ENCODE assay signal across 20 cellular contexts in the genomic region with DNA sequence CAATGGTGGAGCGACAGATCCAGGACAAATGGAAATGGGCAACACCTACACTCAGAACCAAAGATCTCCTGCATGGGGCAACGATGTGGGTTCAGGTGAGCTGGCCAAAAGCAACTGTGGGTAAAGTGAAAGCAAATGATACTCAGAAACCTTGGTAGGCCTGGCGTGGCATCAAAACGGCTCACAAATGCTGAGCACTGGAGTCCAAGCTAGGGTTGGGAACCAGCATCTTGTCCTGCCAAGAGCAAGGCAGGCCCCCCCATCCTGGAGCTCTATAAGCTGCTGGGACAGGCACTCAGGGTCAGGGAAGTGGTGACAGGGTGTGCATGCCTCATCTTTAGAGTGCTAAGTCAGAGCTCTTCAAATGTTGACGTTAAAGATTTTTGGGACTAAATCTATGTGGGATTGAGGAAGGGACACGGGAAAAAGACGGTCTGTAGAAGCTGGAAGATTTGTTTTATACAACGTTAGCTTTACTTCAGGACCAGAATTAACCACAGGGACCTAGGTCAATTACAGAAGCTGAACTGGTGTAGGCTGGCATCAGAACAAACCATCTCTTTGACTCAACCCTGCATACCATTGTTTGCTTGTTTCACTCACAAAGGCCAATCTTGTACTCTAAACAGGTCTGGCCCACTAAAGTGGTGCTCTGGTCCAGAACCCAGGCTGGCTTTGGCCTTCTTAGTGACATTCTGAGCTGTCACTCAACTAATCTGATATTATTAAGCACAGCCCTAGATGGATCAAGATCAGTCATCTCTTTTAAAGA. TPM values are rescaled to one million over a fixed set of nuclear protein-coding genes. Genes with fewer than 3 reads are reported as not detected.
DNase-seq lines count a peak whose midpoint lies in the region; ATAC-seq and TF ChIP-seq lines count a peak whose summit lies in the region.
"Had no signal": no experiment of that assay in that cellular context is flagged by ENCODE, and none has a peak within 500 bp of the region (broad histone marks: within the 10 kb centered on the region; RNA-seq: fewer than 3 reads in every experiment).

No MANE protein-coding gene starts in this region.

- H3K9me3 ChIP-seq in tibial artery: no peaks in the 10 kb centered on the region

- no peaks in the 10 kb centered on the region for H3K27me3 ChIP-seq in tibial artery
- H3K27me3 ChIP-seq: BLaER1 treated with 17β-estradiol and CSF1 and Interleukin-3, amounts not matched to agents 10 nM and 100 nM; brain microvascular endothelial cell had no signal

- H3K9me3 Mint-ChIP-seq in activated CD8-positive, alpha-beta T cell treated with anti-CD3 and anti-CD28 coated beads for 36 hours: peaks cover 3% of the 10 kb centered on the region
- H3K9me3 Mint-ChIP-seq in activated CD8-positive, alpha-beta T cell treated with anti-CD3 and anti-CD28 coated beads, Interleukin-2, amount 10 ng/mL, durations not matched to agents 7 days and 5 days (ENCODE audit: insufficient read depth): no peaks in the 10 kb centered on the region
- no peaks in the 10 kb centered on the region for H3K9me3 Mint-ChIP-seq in stimulated activated effector memory CD8-positive, alpha-beta T cell treated with anti-CD3 and anti-CD28 coated beads, Interleukin-12 subunit alpha, Interleukin-12 subunit beta, amount 100 ng/mL, for 72 hours
- H3K9me3 Mint-ChIP-seq: T-helper 2 cell treated with Interferon-gamma antibody and Interleukin-4, amounts not matched to agents 5 μg/mL and 100 μg/mL, for 36 hours had no signal

- POLR2A ChIA-PET in activated CD8-positive, alpha-beta T cell treated with anti-CD3 and anti-CD28 coated beads for 36 hours (lab: Charles Lee): interaction anchor here (0.6 to 3.1 kb wide), 4 partner anchors 8 to 18 kb away, joined by 3 to 23 read pairs (median 4); a partner anchor contains a TSS
- POLR2A ChIA-PET in activated CD8-positive, alpha-beta T cell treated with anti-CD3 and anti-CD28 coated beads, Interleukin-2, amount 10 ng/mL, durations not matched to agents 7 days and 5 days (lab: Charles Lee): interaction anchor here (1.2 to 2.2 kb wide), 2 partner anchors 11 to 18 kb away, joined by 6 to 11 read pairs; a partner anchor contains a TSS

- H3K4me3 Mint-ChIP-seq in activated CD8-positive, alpha-beta T cell treated with anti-CD3 and anti-CD28 coated beads for 36 hours: peak overlapping the region; percentile 3
- no peak overlapping the region for H3K4me3 Mint-ChIP-seq in activated CD8-positive, alpha-beta T cell treated with anti-CD3 and anti-CD28 coated beads, Interleukin-2, amount 10 ng/mL, durations not matched to agents 7 days and 5 days
- H3K4me3 Mint-ChIP-seq in stimulated activated effector memory CD8-positive, alpha-beta T cell treated with anti-CD3 and anti-CD28 coated beads, Interleukin-12 subunit alpha, Interleukin-12 subunit beta, amount 100 ng/mL, for 72 hours: peak overlapping the region; percentile 56
- H3K4me3 Mint-ChIP-seq: dendritic cell treated with granulocyte-macrophage colony-stimulating factor and Interleukin-4, amounts not matched to agents 40 ng/mL and 50 ng/mL, for 4 days; stimulated activated naive B cell treated with anti-CD40 and anti-IgM and Interleukin-4, amounts not matched to agents 10 μg/mL and 1 μg/mL and 100 μg/mL, for 72 hours; T-helper 2 cell treated with Interferon-gamma antibody and Interleukin-4, amounts not matched to agents 5 μg/mL and 100 μg/mL, for 36 hours had no signal

- H3K4me1 ChIP-seq in tibial artery: no peaks in the 10 kb centered on the region
- H3K4me1 ChIP-seq: foreskin keratinocyte had no signal

- H3K36me3 Mint-ChIP-seq in activated CD8-positive, alpha-beta T cell treated with anti-CD3 and anti-CD28 coated beads for 36 hours (ENCODE audit: low read depth): peaks cover 18% of the 10 kb centered on the region
- H3K36me3 Mint-ChIP-seq in activated CD8-positive, alpha-beta T cell treated with anti-CD3 and anti-CD28 coated beads, Interleukin-2, amount 10 ng/mL, durations not matched to agents 7 days and 5 days (ENCODE audit: low read depth): peaks cover 30% of the 10 kb centered on the region
- no peaks in the 10 kb centered on the region for H3K36me3 Mint-ChIP-seq in stimulated activated effector memory CD8-positive, alpha-beta T cell treated with anti-CD3 and anti-CD28 coated beads, Interleukin-12 subunit alpha, Interleukin-12 subunit beta, amount 100 ng/mL, for 72 hours

- no peak overlapping the region for H3K4me3 ChIP-seq in tibial artery
- H3K4me3 ChIP-seq: BLaER1 treated with 17β-estradiol and CSF1 and Interleukin-3, amounts not matched to agents 10 nM and 100 nM had no signal

- no peak for TF ChIP-seq CTCF in activated CD8-positive, alpha-beta T cell treated with anti-CD3 and anti-CD28 coated beads for 36 hours (IDR thresholded peaks at IDR 0.05)
- TF ChIP-seq CTCF in tibial artery (IDR thresholded peaks at IDR 0.05): no peak

- CTCF ChIA-PET in activated CD8-positive, alpha-beta T cell treated with anti-CD3 and anti-CD28 coated beads for 36 hours (lab: Charles Lee): interaction anchor here (0.8 to 3.5 kb wide), 7 partner anchors 10 to 172 kb away, joined by 3 to 27 read pairs (median 3); a partner anchor contains a TSS
- CTCF ChIA-PET in activated CD8-positive, alpha-beta T cell treated with anti-CD3 and anti-CD28 coated beads, Interleukin-2, amount 10 ng/mL, durations not matched to agents 7 days and 5 days (lab: Charles Lee): interaction anchor here (0.8 to 2.7 kb wide), 4 partner anchors 11 to 122 kb away, joined by 3 to 12 read pairs (median 5); a partner anchor contains a TSS

- no peak overlapping the region for H3K27ac ChIP-seq in tibial artery
- H3K27ac ChIP-seq: BLaER1 treated with 17β-estradiol and CSF1 and Interleukin-3, amounts not matched to agents 10 nM and 100 nM; brain microvascular endothelial cell; foreskin keratinocyte had no signal

- peak overlapping the region; percentile 31 for H3K27ac Mint-ChIP-seq in activated CD8-positive, alpha-beta T cell treated with anti-CD3 and anti-CD28 coated beads for 36 hours
- no peak overlapping the region for H3K27ac Mint-ChIP-seq in activated CD8-positive, alpha-beta T cell treated with anti-CD3 and anti-CD28 coated beads, Interleukin-2, amount 10 ng/mL, durations not matched to agents 7 days and 5 days
- peak overlapping the region; percentile 73 for H3K27ac Mint-ChIP-seq in stimulated activated effector memory CD8-positive, alpha-beta T cell treated with anti-CD3 and anti-CD28 coated beads, Interleukin-12 subunit alpha, Interleukin-12 subunit beta, amount 100 ng/mL, for 72 hours
- H3K27ac Mint-ChIP-seq: dendritic cell treated with granulocyte-macrophage colony-stimulating factor and Interleukin-4, amounts not matched to agents 40 ng/mL and 50 ng/mL, for 4 days; stimulated activated naive B cell treated with anti-CD40 and anti-IgM and Interleukin-4, amounts not matched to agents 10 μg/mL and 1 μg/mL and 100 μg/mL, for 72 hours; T-helper 2 cell treated with Interferon-gamma antibody and Interleukin-4, amounts not matched to agents 5 μg/mL and 100 μg/mL, for 36 hours had no signal

- intact Hi-C loops in activated CD8-positive, alpha-beta T cell treated with anti-CD3 and anti-CD28 coated beads for 36 hours (cut with micrococcal nuclease): no loop called here
- intact Hi-C loops in left ventricle myocardium superior (cut with micrococcal nuclease): no loop called here
- intact Hi-C loops in tibial artery (cut with DNase I; ENCODE audit: low total_unique reads): no loop called here

- H3K4me1 Mint-ChIP-seq in activated CD8-positive, alpha-beta T cell treated with anti-CD3 and anti-CD28 coated beads for 36 hours (ENCODE audit: low read depth): peaks cover 83% of the 10 kb centered on the region
- H3K4me1 Mint-ChIP-seq in activated CD8-positive, alpha-beta T cell treated with anti-CD3 and anti-CD28 coated beads, Interleukin-2, amount 10 ng/mL, durations not matched to agents 7 days and 5 days (ENCODE audit: low read depth): peaks cover 50% of the 10 kb centered on the region
- H3K4me1 Mint-ChIP-seq in stimulated activated effector memory CD8-positive, alpha-beta T cell treated with anti-CD3 and anti-CD28 coated beads, Interleukin-12 subunit alpha, Interleukin-12 subunit beta, amount 100 ng/mL, for 72 hours: peaks cover 59% of the 10 kb centered on the region

- H3K36me3 ChIP-seq in tibial artery: no peaks in the 10 kb centered on the region
- H3K36me3 ChIP-seq: brain microvascular endothelial cell had no signal

- no peak for ATAC-seq in activated CD8-positive, alpha-beta T cell treated with anti-CD3 and anti-CD28 coated beads for 36 hours
- no peak for ATAC-seq in activated CD8-positive, alpha-beta T cell treated with anti-CD3 and anti-CD28 coated beads, Interleukin-2, amount 10 ng/mL, durations not matched to agents 7 days and 5 days
- ATAC-seq in left ventricle myocardium superior: peak; percentile 42
- ATAC-seq in stimulated activated effector memory CD8-positive, alpha-beta T cell treated with anti-CD3 and anti-CD28 coated beads, Interleukin-12 subunit alpha, Interleukin-12 subunit beta, amount 100 ng/mL, for 72 hours: peak; percentile 69
- ATAC-seq: foreskin keratinocyte; stimulated activated naive B cell treated with anti-CD40 and anti-IgM and Interleukin-4, amounts not matched to agents 10 μg/mL and 1 μg/mL and 100 μg/mL, for 72 hours had no signal

- no peaks in the 10 kb centered on the region for H3K27me3 Mint-ChIP-seq in activated CD8-positive, alpha-beta T cell treated with anti-CD3 and anti-CD28 coated beads for 36 hours
- H3K27me3 Mint-ChIP-seq in activated CD8-positive, alpha-beta T cell treated with anti-CD3 and anti-CD28 coated beads, Interleukin-2, amount 10 ng/mL, durations not matched to agents 7 days and 5 days (ENCODE audit: low read depth): no peaks in the 10 kb centered on the region
- H3K27me3 Mint-ChIP-seq: dendritic cell treated with granulocyte-macrophage colony-stimulating factor and Interleukin-4, amounts not matched to agents 40 ng/mL and 50 ng/mL, for 4 days; stimulated activated naive B cell treated with anti-CD40 and anti-IgM and Interleukin-4, amounts not matched to agents 10 μg/mL and 1 μg/mL and 100 μg/mL, for 72 hours had no signal

- no peak for DNase-seq in activated CD8-positive, alpha-beta T cell treated with anti-CD3 and anti-CD28 coated beads for 36 hours
- DNase-seq in activated CD8-positive, alpha-beta T cell treated with anti-CD3 and anti-CD28 coated beads, Interleukin-2, amount 10 ng/mL, durations not matched to agents 7 days and 5 days: no peak
- DNase-seq in NAMALWA (ENCODE audit: low spot score) (peak; percentile 21), left ventricle myocardium superior (no peak), tibial artery (no peak), occipital lobe (lab: John Stamatoyannopoulos, UW) (no peak)
- no peak for DNase-seq in stimulated activated effector memory CD8-positive, alpha-beta T cell treated with anti-CD3 and anti-CD28 coated beads, Interleukin-12 subunit alpha, Interleukin-12 subunit beta, amount 100 ng/mL, for 72 hours (ENCODE audit: low spot score in 2 of 2)
- no peak for DNase-seq in effector CD4-positive, alpha-beta T cell
- DNase-seq: activated CD4-positive, CD25-positive, alpha-beta regulatory T cell; brain microvascular endothelial cell; foreskin keratinocyte; HCEC 1CT; left cardiac atrium; NCI-H1417 treated with DMSO at 0.1 percent for 48 hours; NCI-H526 treated with DMSO at 0.1 percent for 48 hours; stimulated activated naive B cell treated with anti-CD40 and anti-IgM and Interleukin-4, amounts not matched to agents 10 μg/mL and 1 μg/mL and 100 μg/mL, for 72 hours had no signal

RNA-seq across cellular contexts. Expression of a gene that starts 10.7 kb away (rescaled TPM):
- 10 to 100 TPM; 28.1 to 30.7 TPM for total RNA-seq in activated CD8-positive, alpha-beta T cell treated with anti-CD3 and anti-CD28 coated beads for 36 hours
- total RNA-seq in activated CD8-positive, alpha-beta T cell treated with anti-CD3 and anti-CD28 coated beads, Interleukin-2, amount 10 ng/mL, durations not matched to agents 7 days and 5 days: 10 to 100 TPM; 37.2 to 38.5 TPM
- total RNA-seq in left ventricle myocardium superior (14.0 TPM), occipital lobe (239 TPM)
- total RNA-seq: A172 had no signal

Comparison
In these comparisons a context has a peak if more than half of its experiments do, and no peak if none do; other contexts are left out.
1. ATAC-seq: peak in left ventricle myocardium superior (single experiment) and stimulated activated effector memory CD8-positive, alpha-beta T cell treated with anti-CD3 and anti-CD28 coated beads, Interleukin-12 subunit alpha, Interleukin-12 subunit beta, amount 100 ng/mL, for 72 hours (single experiment); none in activated CD8-positive, alpha-beta T cell treated with anti-CD3 and anti-CD28 coated beads for 36 hours (single experiment) and activated CD8-positive, alpha-beta T cell treated with anti-CD3 and anti-CD28 coated beads, Interleukin-2, amount 10 ng/mL, durations not matched to agents 7 days and 5 days (single experiment).